In the genomic region with DNA sequence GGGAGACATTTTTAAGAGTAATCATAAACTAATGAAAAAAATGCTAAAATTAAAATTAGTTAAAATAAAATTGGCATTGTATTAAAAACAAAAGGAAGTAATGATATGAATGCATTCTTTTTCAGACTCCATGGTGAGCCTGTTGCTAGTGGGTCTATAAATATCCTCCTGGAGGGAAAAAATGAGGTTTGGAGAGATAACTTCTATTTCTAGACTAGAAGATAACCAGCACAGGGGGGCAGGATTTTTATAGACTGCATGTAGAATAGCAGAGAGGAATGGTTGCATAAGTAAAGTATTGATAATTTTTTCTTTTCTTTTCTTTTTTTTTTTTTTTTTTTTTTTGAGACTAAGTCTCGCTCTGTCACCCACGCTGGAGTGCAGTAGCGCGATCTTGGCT, we compare ENCODE assay signal across 23 cellular contexts.
DNase-seq lines count a peak whose midpoint lies in the region; ATAC-seq and TF ChIP-seq lines count a peak whose summit lies in the region.
"Had no signal": no experiment of that assay in that cellular context is flagged by ENCODE, and none has a peak within 500 bp of the region (broad histone marks: within the 10 kb centered on the region; RNA-seq: fewer than 3 reads in every experiment).

No MANE protein-coding gene starts in this region.

- DNase-seq in Right ventricle myocardium superior (no peak), right atrium auricular region (ENCODE audit: low spot score) (no peak), heart right ventricle (no peak), right cardiac atrium (no peak), left ventricle myocardium superior (no peak)
- DNase-seq: 8988T; ACHN; BE2C; C1 segment of cervical spinal cord; CD4-positive, alpha-beta memory T cell; CD4-positive, CD25-positive, alpha-beta regulatory T cell; CD8-positive, alpha-beta memory T cell; COR-L47; DMS 273 treated with DMSO at 0.1 percent for 48 hours; DMS153; DMS53; DMS79; DND-41; EL; GDM1 had no signal

- TF ChIP-seq CTCF in right atrium auricular region (IDR thresholded peaks at IDR 0.05) (no peak), heart right ventricle (IDR thresholded peaks at IDR 0.05) (no peak)

- intact Hi-C loops in Right ventricle myocardium superior (cut with DNase I): no loop called here
- intact Hi-C loops in heart right ventricle (cut with DNase I): no loop called here
- intact Hi-C loops in right cardiac atrium (cut with DNase I): no loop called here
- intact Hi-C loops in left ventricle myocardium superior (cut with micrococcal nuclease): no loop called here

- H3K4me3 ChIP-seq in right atrium auricular region: no peak overlapping the region
- no peak overlapping the region for H3K4me3 ChIP-seq in heart right ventricle
- no peak overlapping the region for H3K4me3 ChIP-seq in right cardiac atrium (ENCODE audit: low read length)
- H3K4me3 ChIP-seq: BLaER1, GM12878 had no signal

- WGBS in heart right ventricle, 2 donors: 83 to 88% methylated on average over 4 of the region's 4 CpGs
- WGBS in right cardiac atrium: 86% methylated on average over 4 of the region's 4 CpGs

- H3K27ac ChIP-seq in right atrium auricular region (no peak overlapping the region), heart right ventricle (peak overlapping the region in 1 of 10 donors; percentile 29), right cardiac atrium (ENCODE audit: low read length) (no peak overlapping the region)
- H3K27ac ChIP-seq: BLaER1 had no signal

- H3K36me3 ChIP-seq in right atrium auricular region: no peaks in the 10 kb centered on the region
- no peaks in the 10 kb centered on the region for H3K36me3 ChIP-seq in heart right ventricle
- H3K36me3 ChIP-seq: BE2C, BLaER1 had no signal

- H3K27me3 ChIP-seq in right atrium auricular region (no peaks in the 10 kb centered on the region), heart right ventricle (no peaks in the 10 kb centered on the region), right cardiac atrium (ENCODE audit: control insufficient read depth, insufficient read depth) (no peaks in the 10 kb centered on the region)
- H3K27me3 ChIP-seq: BE2C, BLaER1 had no signal

- ATAC-seq in Right ventricle myocardium superior (ENCODE audit: poor library complexity) (peak; percentile 93), heart right ventricle (peak in 7 of 8 donors; percentile 58 to 92 (median 75)), right cardiac atrium (no peak), left ventricle myocardium superior (peak; percentile 95), HG03432 (IDR thresholded peaks at IDR 0.05; ENCODE audit: unreplicated experiment) (no peak)
- ATAC-seq: GM12878 had no signal

- H3K4me1 ChIP-seq in right atrium auricular region: no peaks in the 10 kb centered on the region
- peaks cover 0 to 14% (median 0%) of the 10 kb centered on the region in 9 donors for H3K4me1 ChIP-seq in heart right ventricle
- H3K4me1 ChIP-seq in right cardiac atrium (ENCODE audit: control insufficient read depth, insufficient read depth, low read length): no peaks in the 10 kb centered on the region
- H3K4me1 ChIP-seq: BE2C, BLaER1 had no signal

- H3K9me3 ChIP-seq in right atrium auricular region (no peaks in the 10 kb centered on the region), heart right ventricle (peaks cover 0 to 10% (median 0%) of the 10 kb centered on the region in 11 donors), right cardiac atrium (ENCODE audit: control insufficient read depth, low read length) (no peaks in the 10 kb centered on the region)
- H3K9me3 ChIP-seq: BE2C, BLaER1 had no signal

Comparison
In these comparisons a context has a peak if more than half of its experiments do, and no peak if none do; other contexts are left out.
1. ATAC-seq: peak in Right ventricle myocardium superior (single experiment), heart right ventricle (7 of 8) and left ventricle myocardium superior (single experiment); none in right cardiac atrium (0 of 2) and HG03432 (single experiment).